Comparison of ENCODE assay signal across 8 cellular contexts in the genomic region with DNA sequence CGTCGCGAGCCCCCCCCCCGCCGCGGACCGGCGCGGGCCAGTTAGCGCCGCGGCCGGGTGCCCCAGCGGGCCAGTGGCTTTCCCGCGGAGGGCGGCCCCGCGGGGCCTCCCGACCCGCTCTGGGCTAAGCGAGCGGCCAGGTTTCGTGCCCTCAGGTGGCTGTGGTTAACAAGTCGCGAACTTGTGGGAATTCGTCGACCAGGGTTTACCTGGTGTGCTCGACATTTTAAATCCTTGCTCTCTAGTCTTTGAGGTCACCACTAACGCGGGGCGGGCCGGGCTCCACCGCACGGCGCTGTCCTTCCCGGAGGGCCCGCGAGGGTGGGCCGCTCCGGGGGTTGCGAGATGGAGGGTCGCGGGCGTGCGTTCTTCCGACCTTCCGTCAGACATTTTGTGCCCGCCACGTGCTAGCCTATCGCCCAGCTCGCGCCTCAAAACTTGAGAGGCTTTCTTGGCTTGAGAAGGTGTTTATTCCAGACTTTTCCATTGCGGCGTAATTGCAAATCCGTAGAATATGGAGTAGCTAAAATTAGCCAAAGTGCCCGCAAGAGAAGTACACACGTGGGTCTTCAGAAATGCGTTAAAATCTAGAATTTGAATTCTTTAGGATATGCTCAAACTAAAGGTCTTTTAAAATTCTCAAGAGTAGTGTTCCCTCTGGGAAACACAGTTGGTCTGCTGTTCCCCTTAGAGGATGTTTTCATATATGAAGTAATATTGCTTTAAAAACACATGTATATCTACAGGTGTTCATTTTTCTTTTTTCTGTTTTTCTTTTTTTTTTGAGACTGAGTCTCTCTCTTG. TPM values are rescaled to one million over a fixed set of nuclear protein-coding genes. Genes with fewer than 3 reads are reported as not detected.
A peak's percentile ranks its signal among the peaks of the same experiment; 100 is the strongest.
DNase-seq lines count a peak whose midpoint lies in the region; ATAC-seq and TF ChIP-seq lines count a peak whose summit lies in the region.

No MANE protein-coding gene starts in this region.

- H3K79me2 ChIP-seq in mammary epithelial cell (ENCODE audit: insufficient read depth, low read length), result peaks cover 78% of the 10 kb centered on the region

- peak overlapping the region; percentile 62 for H3K9ac ChIP-seq in mammary epithelial cell (ENCODE audit: insufficient read depth, low read length)

- dilution Hi-C loops in mammary epithelial cell (cut with HindIII; ENCODE audit: low sequenced_read_pairs), result no loop called here

- H3K36me3 ChIP-seq in SJCRH30 (no peaks in the 10 kb centered on the region), mammary epithelial cell (ENCODE audit: insufficient read depth, low read length) (no peaks in the 10 kb centered on the region), lower lobe of right lung (no peaks in the 10 kb centered on the region)

- peaks cover 10% of the 10 kb centered on the region for H4K20me1 ChIP-seq in mammary epithelial cell (ENCODE audit: insufficient read depth, low read length)

- H2AFZ ChIP-seq in mammary epithelial cell (ENCODE audit: low read depth, low read length), result peak overlapping the region; percentile 33

- TF ChIP-seq CTCF in mammary epithelial cell (conservative IDR thresholded peaks at IDR 0.05 in 1 of 2, IDR thresholded peaks at IDR 0.05 in 1 of 2; ENCODE audit: extremely low read depth in 1 of 2, insufficient read depth in 1 of 2, low read depth in 1 of 2, low read length in 2 of 2) (no peak), lower lobe of right lung (IDR thresholded peaks at IDR 0.05) (no peak)

- DNase-seq in G401 (ENCODE audit: low spot score), result peak; percentile 28
- peak in 1 of 2 experiments; percentile 45 for DNase-seq in SJCRH30
- DNase-seq in mammary epithelial cell, result peak; percentile 55
- no peak for DNase-seq in lower lobe of right lung
- DNase-seq in stimulated activated naive CD4-positive, alpha-beta T cell (lab: John Stamatoyannopoulos, UW), result peak in 4 of 6 experiments; percentile 27 to 72 (median 59)
- DNase-seq in epidermal melanocyte (ENCODE audit: insufficient read length, low spot score), result no peak

- peak overlapping the region; percentile 78 for H3K4me2 ChIP-seq in mammary epithelial cell (ENCODE audit: insufficient read depth, low read depth, low read length)

- peak; percentile 10 for ATAC-seq in HG02610 (IDR thresholded peaks at IDR 0.05; ENCODE audit: unreplicated experiment)
- ATAC-seq in lower lobe of right lung, result peak in 1 of 2 donors; percentile 2
- ATAC-seq in HG02623 (IDR thresholded peaks at IDR 0.05; ENCODE audit: unreplicated experiment), result no peak

- H3K4me1 ChIP-seq in SJCRH30 (peaks cover 33% of the 10 kb centered on the region), mammary epithelial cell (ENCODE audit: insufficient read depth, low read length) (peaks cover 50% of the 10 kb centered on the region), lower lobe of right lung (peaks cover 41% of the 10 kb centered on the region)

- peak overlapping the region; percentile 95 for H3K4me3 ChIP-seq in SJCRH30
- peak overlapping the region; percentile 73 to 90 (median 82) for H3K4me3 ChIP-seq in mammary epithelial cell (replicated peaks in 1 of 3; ENCODE audit: insufficient read depth in 1 of 3, low read depth in 2 of 3, low read length in 3 of 3)
- H3K4me3 ChIP-seq in lower lobe of right lung, result peak overlapping the region; percentile 76

- CTCF ChIA-PET in mammary epithelial cell (lab: Charles Lee; ENCODE audit: low non-redundant PET), result no interaction called here

- no peaks in the 10 kb centered on the region for H3K9me3 ChIP-seq in SJCRH30 (replicated peaks)
- H3K9me3 ChIP-seq in mammary epithelial cell (replicated peaks; ENCODE audit: insufficient read depth, low read length), result no peaks in the 10 kb centered on the region
- H3K9me3 ChIP-seq in lower lobe of right lung, result no peaks in the 10 kb centered on the region

- in situ Hi-C loops in G401 (cut with HindIII; ENCODE audit: low sequenced_read_pairs) (no loop called here), mammary epithelial cell (cut with MboI; ENCODE audit: low sequenced_read_pairs in 2 of 2) (no loop called here)

- H3K27ac ChIP-seq in SJCRH30 (peak overlapping the region; percentile 98), mammary epithelial cell (ENCODE audit: insufficient read depth, low read depth, low read length) (peak overlapping the region; percentile 94), lower lobe of right lung (peak overlapping the region; percentile 98)

- intact Hi-C loops in mammary epithelial cell (cut with micrococcal nuclease) (loop anchor here (2.0 kb wide), 1 partner anchor 26 kb away; no protein-coding TSS in a partner anchor), lower lobe of right lung (cut with DNase I) (no loop called here)

- H3K27me3 ChIP-seq in SJCRH30 (no peaks in the 10 kb centered on the region), mammary epithelial cell (ENCODE audit: insufficient read depth, low read length) (no peaks in the 10 kb centered on the region), lower lobe of right lung (ENCODE audit: low read depth) (no peaks in the 10 kb centered on the region)

- no TSS peak for BruUV-seq in mammary epithelial cell (replicated peaks; lab: Mats Ljungman, UMichigan)

- 7% methylated on average over 26 of the region's 59 CpGs for WGBS in mammary epithelial cell (ENCODE audit: low coverage, missing lambda C conversion rate)

RNA-seq across cellular contexts. Expression of a gene that starts 2.1 kb away (rescaled TPM):
- 8.4 and 10.2 TPM in 2 replicates for total RNA-seq in G401 (2014; rRNA removed; shearing (Covaris generic))
- 40.7 and 45.7 TPM in 2 replicates for total RNA-seq in SJCRH30 (2014; rRNA removed; shearing (Covaris generic))
- total RNA-seq in mammary epithelial cell (100 to 1,000 TPM in 1 of 2 donors, 1 to 10 TPM in 1; 8.2 to 164 TPM), lower lobe of right lung (120 TPM)
- 36.6 TPM for polyA plus RNA-seq in mammary epithelial cell
- polyA minus RNA-seq in mammary epithelial cell, result 63.0 TPM

RNA-seq across cellular contexts. Expression of a gene that starts 47.3 kb away (rescaled TPM):
- not detected in 2 replicates for total RNA-seq in G401 (2014; rRNA removed; shearing (Covaris generic))
- total RNA-seq in SJCRH30 (2014; rRNA removed; shearing (Covaris generic)), result not detected in 2 replicates
- total RNA-seq in mammary epithelial cell, result not detected
- polyA plus RNA-seq in mammary epithelial cell, result not detected
- not detected for polyA minus RNA-seq in mammary epithelial cell
- 0.56 TPM for total RNA-seq in lower lobe of right lung

Comparison
In these comparisons a context has a peak if more than half of its experiments do, and no peak if none do; other contexts are left out.
1. DNase-seq: peak in G401 (single experiment), mammary epithelial cell (single experiment) and stimulated activated naive CD4-positive, alpha-beta T cell (4 of 6); none in lower lobe of right lung (single experiment) and epidermal melanocyte (single experiment).
2. Peak in every context shown above with its lines, with median percentiles within 50 percentile points of each other: H3K27ac ChIP-seq and H3K4me3 ChIP-seq.